Comparison of ENCODE assay signal across 20 cellular contexts in the genomic region with DNA sequence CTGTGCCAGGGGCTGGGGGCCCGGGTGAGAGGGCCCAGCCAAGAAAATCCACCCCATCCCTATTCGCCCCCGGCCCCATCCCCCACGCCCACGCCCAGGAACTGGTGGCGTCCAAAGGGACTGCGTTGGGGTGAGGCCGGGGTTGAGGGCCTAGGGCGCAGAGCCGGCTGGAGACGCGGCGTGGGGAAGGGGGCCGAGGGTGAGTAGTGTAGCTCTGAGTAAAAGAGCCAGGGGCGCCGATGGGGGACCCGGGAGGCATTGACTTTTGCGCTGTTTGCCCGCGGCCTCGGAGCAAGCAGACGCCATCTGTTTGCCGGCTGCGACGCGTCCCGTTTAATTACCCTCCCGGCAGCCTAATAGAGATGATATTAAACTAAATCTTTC. TPM values are rescaled to one million over a fixed set of nuclear protein-coding genes. Genes with fewer than 3 reads are reported as not detected.
DNase-seq lines count a peak whose midpoint lies in the region; ATAC-seq and TF ChIP-seq lines count a peak whose summit lies in the region.
"Had no signal": no experiment of that assay in that cellular context is flagged by ENCODE, and none has a peak within 500 bp of the region (broad histone marks: within the 10 kb centered on the region; RNA-seq: fewer than 3 reads in every experiment).

No MANE protein-coding gene starts in this region.

- no peaks in the 10 kb centered on the region for H3K9me3 Mint-ChIP-seq in activated T-helper 17 cell treated with anti-CD3 and anti-CD28 coated beads, Interleukin-2, amount 50 U/mL, for 72 hours
- H3K9me3 Mint-ChIP-seq in Caco-2 (ENCODE audit: unreplicated experiment) = no peaks in the 10 kb centered on the region
- H3K9me3 Mint-ChIP-seq: T-cell had no signal

- no peaks in the 10 kb centered on the region for H3K9me3 ChIP-seq in Caco-2
- H3K9me3 ChIP-seq: right lobe of liver had no signal

- H3K27me3 ChIP-seq in Caco-2 (replicated peaks; ENCODE audit: control insufficient read depth, insufficient read depth, low read length) = peaks cover 3% of the 10 kb centered on the region; the same call in 1 of the 2 replicates

- peaks cover 83% of the 10 kb centered on the region for H3K27me3 Mint-ChIP-seq in activated T-helper 17 cell treated with anti-CD3 and anti-CD28 coated beads, Interleukin-2, amount 50 U/mL, for 72 hours
- H3K27me3 Mint-ChIP-seq in Caco-2 (ENCODE audit: insufficient read depth, unreplicated experiment) = peaks cover 30% of the 10 kb centered on the region

- peaks cover 19% of the 10 kb centered on the region for H3K36me3 Mint-ChIP-seq in activated T-helper 17 cell treated with anti-CD3 and anti-CD28 coated beads, Interleukin-2, amount 50 U/mL, for 72 hours (ENCODE audit: low read depth)
- peaks cover 29% of the 10 kb centered on the region for H3K36me3 Mint-ChIP-seq in Caco-2 (ENCODE audit: insufficient read depth, unreplicated experiment)
- H3K36me3 Mint-ChIP-seq: activated naive CD8-positive, alpha-beta T cell; brain; T-cell had no signal

- ATAC-seq in activated T-helper 17 cell treated with anti-CD3 and anti-CD28 coated beads, Interleukin-2, amount 50 U/mL, for 72 hours (replicated peaks) = no peak
- ATAC-seq in HG02642 (IDR thresholded peaks at IDR 0.05; ENCODE audit: poor library complexity, unreplicated experiment) = no peak
- no peak for ATAC-seq in HG03159 (IDR thresholded peaks at IDR 0.05; ENCODE audit: unreplicated experiment)
- ATAC-seq: left ventricle myocardium superior, T-cell had no signal

- no TSS peak for BruUV-seq in Caco-2 (replicated peaks; lab: Mats Ljungman, UMichigan)

- peak overlapping the region; percentile 9 for H3K4me3 Mint-ChIP-seq in activated T-helper 17 cell treated with anti-CD3 and anti-CD28 coated beads, Interleukin-2, amount 50 U/mL, for 72 hours
- H3K4me3 Mint-ChIP-seq in Caco-2 (ENCODE audit: unreplicated experiment) = no peak overlapping the region

- CTCF ChIA-PET in Caco-2 (lab: Charles Lee) = no interaction called here

- no peak for TF ChIP-seq CTCF in Caco-2 (IDR thresholded peaks at IDR 0.05; ENCODE audit: insufficient read depth in 1 of 2, low read depth in 1 of 2, low read length in 1 of 2, severe bottlenecking in 1 of 2, unreplicated experiment in 1 of 2)

- DNase-seq in stimulated activated CD4-positive, alpha-beta T cell treated with anti-CD3 and anti-CD28 coated beads, Interleukin-15, amount 100 ng/mL, for 24 hours = peak; percentile 8
- no peak for DNase-seq in stimulated activated CD4-positive, alpha-beta T cell treated with anti-CD3 and anti-CD28 coated beads, Interleukin-2, amount 100 ng/mL, for 48 hours
- DNase-seq in iPS-NIHi11 (ENCODE audit: low spot score) (peak; percentile 24), Caco-2 (no peak), DMS153 treated with DMSO at 0.1 percent for 48 hours (lab: John Stamatoyannopoulos, UW; ENCODE audit: unreplicated experiment) (no peak)
- DNase-seq: cortex of kidney; foreskin melanocyte; GDM1; left ventricle myocardium superior; right lobe of liver; stimulated activated CD4-positive, alpha-beta T cell treated with anti-CD3 and anti-CD28 coated beads, Interleukin-1b, Interleukin-23, amount 100 ng/mL, for 48 hours; T-cell had no signal

- H3K27ac Mint-ChIP-seq in activated T-helper 17 cell treated with anti-CD3 and anti-CD28 coated beads, Interleukin-2, amount 50 U/mL, for 72 hours = no peak overlapping the region
- H3K27ac Mint-ChIP-seq in Caco-2 (ENCODE audit: unreplicated experiment) = no peak overlapping the region

- H3K4me1 Mint-ChIP-seq in activated T-helper 17 cell treated with anti-CD3 and anti-CD28 coated beads, Interleukin-2, amount 50 U/mL, for 72 hours = peaks cover 19% of the 10 kb centered on the region
- peaks cover 6% of the 10 kb centered on the region for H3K4me1 Mint-ChIP-seq in Caco-2 (ENCODE audit: low read depth, unreplicated experiment)

- POLR2A ChIA-PET in Caco-2 (lab: Charles Lee) = no interaction called here

- H3K36me3 ChIP-seq in Caco-2 (ENCODE audit: control insufficient read depth, insufficient read depth, low read length) = no peaks in the 10 kb centered on the region
- H3K36me3 ChIP-seq: right lobe of liver had no signal

- H3K4me3 ChIP-seq in Caco-2 (ENCODE audit: low read depth, low read length) = no peak overlapping the region
- H3K4me3 ChIP-seq: right lobe of liver had no signal

- intact Hi-C loops in Caco-2 (cut with micrococcal nuclease; ENCODE audit: unreplicated experiment) = loop anchor here (10.0 kb wide), 1 partner anchor 118 kb away; no protein-coding TSS in a partner anchor

- H3K4me1 ChIP-seq in Caco-2 = no peaks in the 10 kb centered on the region

RNA-seq across cellular contexts. Expression of a gene that starts 3.5 kb away (rescaled TPM):
- total RNA-seq in activated T-helper 17 cell treated with anti-CD3 and anti-CD28 coated beads, Interleukin-2, amount 50 U/mL, for 72 hours = not detected
- total RNA-seq in Caco-2 (2022) = 3.1 and 3.4 TPM in 2 replicates
- total RNA-seq: left ventricle myocardium superior, mucosa of gallbladder, omental fat pad, right lobe of liver, T-cell, urinary bladder had no signal

Comparison
In these comparisons a context has a peak if more than half of its experiments do, and no peak if none do; other contexts are left out.
1. DNase-seq: peak in stimulated activated CD4-positive, alpha-beta T cell treated with anti-CD3 and anti-CD28 coated beads, Interleukin-15, amount 100 ng/mL, for 24 hours (single experiment) and iPS-NIHi11 (single experiment); none in stimulated activated CD4-positive, alpha-beta T cell treated with anti-CD3 and anti-CD28 coated beads, Interleukin-2, amount 100 ng/mL, for 48 hours (0 of 2), Caco-2 (0 of 2) and DMS153 treated with DMSO at 0.1 percent for 48 hours (single experiment).